Comparison of ENCODE assay signal across 10 cellular contexts in the genomic region with DNA sequence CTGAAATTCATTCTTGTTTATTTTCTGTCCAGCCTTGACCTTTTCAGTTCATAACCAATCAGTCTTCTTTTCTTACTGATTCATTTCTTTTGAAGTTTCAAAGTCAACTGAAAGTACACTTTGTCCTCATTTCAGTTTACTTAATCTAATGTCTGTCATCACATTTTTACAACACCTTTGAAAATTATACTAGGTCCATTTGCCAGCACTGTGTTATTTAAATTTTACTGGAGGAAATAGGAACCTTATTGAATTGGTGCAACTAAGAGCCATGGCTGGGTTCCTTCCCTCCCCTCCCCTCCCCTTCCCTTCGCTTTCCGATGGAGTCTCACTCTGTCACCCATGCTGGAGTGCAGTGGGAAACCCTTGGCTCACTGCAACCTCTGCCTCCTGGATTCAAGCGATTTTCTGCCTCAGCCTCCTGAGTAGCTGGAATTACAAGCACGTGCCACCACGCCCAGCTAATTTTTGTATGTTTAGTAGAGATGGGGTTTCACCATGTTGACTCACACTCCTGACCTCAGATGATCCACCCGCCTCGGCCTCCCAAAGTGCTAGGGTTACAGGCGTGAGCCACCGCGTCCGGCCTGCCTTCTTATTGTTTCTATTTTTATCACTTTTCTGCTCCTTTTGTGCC. TPM values are rescaled to one million over a fixed set of nuclear protein-coding genes. Genes with fewer than 3 reads are reported as not detected.
DNase-seq lines count a peak whose midpoint lies in the region; ATAC-seq, FAIRE-seq and TF ChIP-seq lines count a peak whose summit lies in the region.
"Had no signal": no experiment of that assay in that cellular context is flagged by ENCODE, and none has a peak within 500 bp of the region (broad histone marks: within the 10 kb centered on the region; RNA-seq: fewer than 3 reads in every experiment).

No MANE protein-coding gene starts in this region.

- no peaks in the 10 kb centered on the region for H3K9me3 Mint-ChIP-seq in astrocyte (ENCODE audit: unreplicated experiment)

- peak overlapping the region; percentile 5 for H3K27ac Mint-ChIP-seq in astrocyte (ENCODE audit: unreplicated experiment)

- POLR2A ChIA-PET in IMR-90 (lab: Charles Lee; ENCODE audit: unreplicated experiment) = no interaction called here

- no peak overlapping the region for H4K5ac ChIP-seq in IMR-90 (ENCODE audit: low read depth, low read length)

- dilution Hi-C loops in IMR-90 (cut with HindIII; ENCODE audit: low sequenced_read_pairs, unreplicated experiment) = no loop called here

- H4K8ac ChIP-seq in IMR-90 (ENCODE audit: low read depth in 2 of 2, low read length in 2 of 2) = peak overlapping the region in 1 of 2 experiments; percentile 93; a peak in 2 of 4 replicates

- no peak for FAIRE-seq in astrocyte (lab: Jason Lieb, UNC)

- no peak overlapping the region for H3K4me3 Mint-ChIP-seq in astrocyte (ENCODE audit: unreplicated experiment)

- DNase-seq in Caki2 (ENCODE audit: low read depth) (peak; percentile 54), IMR-90 (peak; percentile 37), astrocyte (ENCODE audit: low read depth) (peak; percentile 30), myocyte (ENCODE audit: low read depth) (peak; percentile 36), GM13976 (ENCODE audit: low spot score) (no peak), GM03348 (ENCODE audit: low spot score) (no peak), esophagus squamous epithelium (lab: John Stamatoyannopoulos, UW) (no peak)
- DNase-seq: T-helper 9 cell had no signal

- H2AFZ ChIP-seq in IMR-90 (replicated peaks; ENCODE audit: low read length, poor library complexity) = peak overlapping the region; percentile 78
- no peak overlapping the region for H2AFZ ChIP-seq in astrocyte (ENCODE audit: low read depth, low read length)

- H3K9ac ChIP-seq in IMR-90 (ENCODE audit: low read depth, low read length) (no peak overlapping the region), astrocyte (ENCODE audit: low read length) (no peak overlapping the region)

- peaks cover 12 to 26% of the 10 kb centered on the region in 2 experiments for H3K79me1 ChIP-seq in IMR-90 (ENCODE audit: low read depth in 1 of 2, low read length in 2 of 2)

- H3K14ac ChIP-seq in IMR-90 (replicated peaks; ENCODE audit: low read depth, low read length) = peak overlapping the region; percentile 10; the same call in 1 of the 2 replicates

- peak overlapping the region; percentile 6; the same call in 1 of the 2 replicates for H3K56ac ChIP-seq in IMR-90 (ENCODE audit: extremely low read depth, insufficient read depth, low read length)

- in situ Hi-C loops in Caki2 (cut with HindIII; ENCODE audit: low pct_unique_long_range_greater_than_20kb, low sequenced_read_pairs) (no loop called here), IMR-90 (cut with MboI; ENCODE audit: low sequenced_read_pairs) (no loop called here), GM13976 (cut with MboI; ENCODE audit: low sequenced_read_pairs, unreplicated experiment) (no loop called here)

- H3K23ac ChIP-seq in IMR-90 (ENCODE audit: low read depth, low read length) = no peak overlapping the region

- H3K9me3 ChIP-seq in IMR-90 (ENCODE audit: control insufficient read depth, insufficient read depth, low read length) (no peaks in the 10 kb centered on the region), astrocyte (ENCODE audit: insufficient read depth, low read depth, low read length) (no peaks in the 10 kb centered on the region), esophagus squamous epithelium (no peaks in the 10 kb centered on the region)

- no CpG with 5 or more reads among the region's 11 CpGs for whole genome bisulfite sequencing in IMR-90 (ENCODE audit: extremely low coverage in 2 of 2, insufficient read length in 1 of 2), 2 experiments
- WGBS in esophagus squamous epithelium, 2 donors = 55 to 63% methylated on average over 8 to 11 of the region's 11 CpGs

- peak overlapping the region; percentile 85 for H2AK9ac ChIP-seq in IMR-90 (replicated peaks; ENCODE audit: low read depth, low read length, poor library complexity)

- H2BK5ac ChIP-seq in IMR-90 (ENCODE audit: low read depth, low read length, poor library complexity, severe bottlenecking) = peak overlapping the region; percentile 37

- intact Hi-C loops in IMR-90 (cut with micrococcal nuclease) (loop anchor here (10.0 kb wide), 1 partner anchor 282 kb away; a partner anchor contains a TSS), esophagus squamous epithelium (cut with DNase I) (no loop called here)

- TF ChIP-seq POLR2A in IMR-90 (IDR thresholded peaks at IDR 0.05; ENCODE audit: low read depth, low read length) (no peak), esophagus squamous epithelium (IDR thresholded peaks at IDR 0.05) (no peak)

- H3K27me3 ChIP-seq in IMR-90 (ENCODE audit: control insufficient read depth, insufficient read depth, low read length) (no peaks in the 10 kb centered on the region), astrocyte (ENCODE audit: insufficient read depth, low read length) (no peaks in the 10 kb centered on the region), esophagus squamous epithelium (no peaks in the 10 kb centered on the region)

- H2AK5ac ChIP-seq in IMR-90 (ENCODE audit: low read depth, low read length) = peak overlapping the region; percentile 59; the same call in 1 of the 2 replicates

- no peaks in the 10 kb centered on the region for H3K9me1 ChIP-seq in IMR-90 (ENCODE audit: insufficient read depth, low read length)

- H3K4ac ChIP-seq in IMR-90 (ENCODE audit: low read depth, low read length) = peak overlapping the region; percentile 50; the same call in 1 of the 2 replicates

- H3K4me2 ChIP-seq in IMR-90 (ENCODE audit: low read depth, low read length) (no peak overlapping the region), astrocyte (ENCODE audit: low read length) (peak overlapping the region; percentile 36)

- 0 out of 2 replicates have a peak overlapping the region, but pooled peaks have one; percentile 47 for H4K91ac ChIP-seq in IMR-90 (ENCODE audit: insufficient read depth, low read depth, low read length)

- no TSS peak for BruUV-seq in IMR-90 (replicated peaks; lab: Mats Ljungman, UMichigan)

- peak overlapping the region; percentile 84; the same call in 1 of the 3 replicates for H2BK15ac ChIP-seq in IMR-90 (ENCODE audit: low read depth, low read length)

- no peak overlapping the region for H3K18ac ChIP-seq in IMR-90 (ENCODE audit: low read depth, low read length)

- H3K36me3 Mint-ChIP-seq in astrocyte (ENCODE audit: low read depth, unreplicated experiment) = no peaks in the 10 kb centered on the region

- H3K36me3 ChIP-seq in IMR-90 (ENCODE audit: control insufficient read depth, insufficient read depth, low read length) (peaks cover 3% of the 10 kb centered on the region; the same call in 1 of the 2 replicates), astrocyte (ENCODE audit: insufficient read depth, low read length) (no peaks in the 10 kb centered on the region), esophagus squamous epithelium (peaks cover 0 to 10% (median 0%) of the 10 kb centered on the region in 3 donors)

- ATAC-seq in IMR-90 (ENCODE audit: low read depth) (peak; percentile 77), HG02970 (IDR thresholded peaks at IDR 0.05; ENCODE audit: low FRiP score, unreplicated experiment) (no peak)

- peak overlapping the region; percentile 62; the same call in 1 of the 2 replicates for H2BK120ac ChIP-seq in IMR-90 (ENCODE audit: low read depth, low read length)

- peak overlapping the region; percentile 27; the same call in 1 of the 2 replicates for H3K27ac ChIP-seq in IMR-90 (ENCODE audit: insufficient read depth, low read length)
- H3K27ac ChIP-seq in astrocyte (ENCODE audit: low read depth, low read length) = no peak overlapping the region
- peak overlapping the region in 1 of 4 donors; percentile 20 for H3K27ac ChIP-seq in esophagus squamous epithelium

- H3K4me1 Mint-ChIP-seq in astrocyte (ENCODE audit: low read depth, unreplicated experiment) = peaks cover 2% of the 10 kb centered on the region

- H2BK20ac ChIP-seq in IMR-90 (ENCODE audit: low read depth, low read length) = no peak overlapping the region

- H3K4me1 ChIP-seq in IMR-90 (ENCODE audit: control insufficient read depth, insufficient read depth, low read length) = peaks cover 2% of the 10 kb centered on the region; the same call in 1 of the 2 replicates
- H3K4me1 ChIP-seq in astrocyte (ENCODE audit: insufficient read depth, low read length) = no peaks in the 10 kb centered on the region
- H3K4me1 ChIP-seq in esophagus squamous epithelium = peaks cover 0 to 29% (median 0%) of the 10 kb centered on the region in 3 donors

- H3K27me3 Mint-ChIP-seq in astrocyte (ENCODE audit: low read depth, unreplicated experiment) = no peaks in the 10 kb centered on the region
- H3K27me3 Mint-ChIP-seq: brain had no signal

- CTCF ChIA-PET in IMR-90 (lab: Yijun Ruan, JAX) = no interaction called here

- TF ChIP-seq RAD21 in IMR-90 (IDR thresholded peaks at IDR 0.05; ENCODE audit: low read length) = no peak

- H4K20me1 ChIP-seq in IMR-90 (ENCODE audit: insufficient read depth, low read length) (no peaks in the 10 kb centered on the region), astrocyte (ENCODE audit: insufficient read depth, low read length) (no peaks in the 10 kb centered on the region)

- peaks cover 66% of the 10 kb centered on the region for H3K79me2 ChIP-seq in astrocyte (ENCODE audit: insufficient read depth, low read length)

- no peak overlapping the region for H3K4me3 ChIP-seq in IMR-90 (ENCODE audit: insufficient read depth, low read depth, low read length)
- H3K4me3 ChIP-seq in astrocyte (ENCODE audit: insufficient read depth, low read depth, low read length) = no peak overlapping the region
- no peak overlapping the region for H3K4me3 ChIP-seq in esophagus squamous epithelium

- no peak for TF ChIP-seq CTCF in IMR-90 (conservative IDR thresholded peaks at IDR 0.05; ENCODE audit: low read depth, low read length)
- no peak for TF ChIP-seq CTCF in astrocyte (IDR thresholded peaks at IDR 0.05; ENCODE audit: insufficient read depth, low read depth, low read length)
- TF ChIP-seq CTCF in GM13976 (IDR thresholded peaks at IDR 0.05; ENCODE audit: borderline replicate concordance, control extremely low read depth, extremely low read depth, insufficient read depth, missing control alignments) = no peak
- no peak for TF ChIP-seq CTCF in esophagus squamous epithelium (IDR thresholded peaks at IDR 0.05)

RNA-seq across cellular contexts. Expression of a gene that starts 6.3 kb away (rescaled TPM):
- total RNA-seq in Caki2 (2014; rRNA removed; shearing (Covaris generic); ENCODE audit: low replicate concordance) = 4.7 and 12.4 TPM in 2 replicates
- total RNA-seq in IMR-90 (2012; rRNA removed) = 6.8 and 12.8 TPM in 2 replicates
- polyA plus RNA-seq in IMR-90 (2012; rRNA removed) = 2.7 and 4.4 TPM in 2 replicates
- polyA plus RNA-seq in IMR-90 (2012; cell fraction: cytosol; rRNA removed) = 0.38 and 0.65 TPM in 2 replicates
- polyA plus RNA-seq in IMR-90 (2012; cell fraction: nucleus; rRNA removed; ENCODE audit: low replicate concordance) = 0.11 and 1.7 TPM in 2 replicates
- total RNA-seq in astrocyte = 6.3 and 6.5 TPM in 2 replicates
- total RNA-seq in myocyte = 1.6 and 2.7 TPM in 2 replicates
- 2.4 TPM for polyA plus RNA-seq in myocyte (2012)
- 1 to 10 TPM; 2.8 to 7.3 (median 5.9) TPM for total RNA-seq in esophagus squamous epithelium

RNA-seq across cellular contexts. Expression of a gene that starts 6.9 kb away (rescaled TPM):
- 655 and 719 TPM in 2 replicates for total RNA-seq in Caki2 (2014; rRNA removed; shearing (Covaris generic); ENCODE audit: low replicate concordance)
- 422 and 601 TPM in 2 replicates for total RNA-seq in IMR-90 (2012; rRNA removed)
- 419 and 458 TPM in 2 replicates for polyA plus RNA-seq in IMR-90 (2012; rRNA removed)
- 149 and 205 TPM in 2 replicates for polyA plus RNA-seq in IMR-90 (2012; cell fraction: cytosol; rRNA removed)
- 124 and 330 TPM in 2 replicates for polyA plus RNA-seq in IMR-90 (2012; cell fraction: nucleus; rRNA removed; ENCODE audit: low replicate concordance)
- total RNA-seq in astrocyte = 488 and 511 TPM in 2 replicates
- 486 and 592 TPM in 2 replicates for total RNA-seq in myocyte
- polyA plus RNA-seq in myocyte (2012) = 367 TPM
- 100 to 1,000 TPM; 348 to 510 (median 452) TPM for total RNA-seq in esophagus squamous epithelium

Comparison
In these comparisons a context has a peak if more than half of its experiments do, and no peak if none do; other contexts are left out.
1. DNase-seq: peak in Caki2 (single experiment), IMR-90 (single experiment), astrocyte (single experiment) and myocyte (single experiment); none in GM13976 (single experiment), GM03348 (single experiment) and esophagus squamous epithelium (single experiment).